1 cellular context compared by ENCODE assay signal in the genomic region with DNA sequence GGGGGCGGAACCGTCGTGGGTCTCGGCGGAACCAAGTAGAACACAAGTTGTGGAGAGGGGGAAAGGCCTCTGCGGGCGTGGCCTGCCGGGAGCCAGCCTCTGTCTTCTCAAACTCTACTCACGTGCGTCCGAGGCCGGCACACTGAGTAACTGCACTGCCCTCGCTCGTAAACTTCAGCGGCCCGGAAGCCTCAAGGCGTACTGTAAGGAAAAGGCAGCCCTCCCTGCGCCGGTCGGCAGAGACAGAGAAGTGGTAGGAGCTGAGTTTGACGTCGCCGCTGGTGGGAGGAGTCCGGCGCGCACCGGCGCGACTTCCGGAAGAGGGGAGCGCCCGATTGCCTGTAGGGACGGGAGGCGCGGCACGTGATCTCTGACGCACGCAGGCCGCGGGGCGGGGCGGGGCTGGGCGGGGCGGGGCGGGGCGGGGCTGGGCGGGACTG.
TF ChIP-seq lines count a peak whose summit lies in the region.

TSS of gene FBXO33 (minus strand) at position 255 of the 440 bp plus-strand sequence. CDS start 271 bp downstream, outside the sequence.

TF ChIP-seq in HEK293, 187 proteins besides CTCF, POLR2A, EP300 and RAD21 (continued from another document):
- TF ChIP-seq ZNF76 (tag by site-specific recombination; IDR thresholded peaks at IDR 0.05; ENCODE audit: borderline replicate concordance, low read depth) (peak; percentile 75; the same call in 1 of the 2 replicates), SP3 (tag by site-specific recombination; IDR thresholded peaks at IDR 0.05) (peak; percentile 86), KLF7 (tag by site-specific recombination; IDR thresholded peaks at IDR 0.05; ENCODE audit: borderline replicate concordance) (0 out of 2 replicates have a peak, but pooled peaks have one; percentile 24), ZNF549 (tag by site-specific recombination; IDR thresholded peaks at IDR 0.05) (no peak), ZNF391 (tag by site-specific recombination; IDR thresholded peaks at IDR 0.05; ENCODE audit: borderline replicate concordance, low read depth) (peak; percentile 41; the same call in 1 of the 2 replicates), ZNF366 (tag by site-specific recombination; conservative IDR thresholded peaks at IDR 0.05) (peak; percentile 87), ZSCAN23 (tag by site-specific recombination; IDR thresholded peaks at IDR 0.05) (no peak), KLF16 (tag by site-specific recombination; IDR thresholded peaks at IDR 0.05) (peak; percentile 73), ZNF518A (tag by site-specific recombination; conservative IDR thresholded peaks at IDR 0.05; ENCODE audit: low read depth) (no peak), ZNF629 (tag by site-specific recombination; IDR thresholded peaks at IDR 0.05) (peak; percentile 93), REST (tag by site-specific recombination; IDR thresholded peaks at IDR 0.05) (no peak), SP2 (tag by site-specific recombination; IDR thresholded peaks at IDR 0.05) (peak; percentile 55), ZSCAN18 (tag by site-specific recombination; IDR thresholded peaks at IDR 0.05) (no peak), KLF9 (tag by site-specific recombination; IDR thresholded peaks at IDR 0.05; ENCODE audit: low read depth) (peak; percentile 84), ZNF398 (tag by site-specific recombination; IDR thresholded peaks at IDR 0.05) (no peak), WT1 (tag by site-specific recombination; IDR thresholded peaks at IDR 0.05) (peak; percentile 25; the same call in 1 of the 2 replicates), REPIN1 (tag by site-specific recombination; IDR thresholded peaks at IDR 0.05; ENCODE audit: low read depth) (0 out of 2 replicates have a peak, but pooled peaks have one; percentile 15), ZNF530 (tag by site-specific recombination; IDR thresholded peaks at IDR 0.05; ENCODE audit: low read depth) (no peak), KLF8 (tag by site-specific recombination; IDR thresholded peaks at IDR 0.05) (peak; percentile 75), ZBTB21 (tag by site-specific recombination; IDR thresholded peaks at IDR 0.05) (peak; percentile 71), YY2 (tag by site-specific recombination; IDR thresholded peaks at IDR 0.05) (no peak), ZNF133 (tag by site-specific recombination; IDR thresholded peaks at IDR 0.05) (no peak), ZBTB7A (tag by site-specific recombination; IDR thresholded peaks at IDR 0.05; ENCODE audit: low read depth) (no peak), ZNF561 (tag by site-specific recombination; IDR thresholded peaks at IDR 0.05; ENCODE audit: borderline replicate concordance) (0 out of 2 replicates have a peak, but pooled peaks have one; percentile 14)
- TF ChIP-seq, protein P1, sequence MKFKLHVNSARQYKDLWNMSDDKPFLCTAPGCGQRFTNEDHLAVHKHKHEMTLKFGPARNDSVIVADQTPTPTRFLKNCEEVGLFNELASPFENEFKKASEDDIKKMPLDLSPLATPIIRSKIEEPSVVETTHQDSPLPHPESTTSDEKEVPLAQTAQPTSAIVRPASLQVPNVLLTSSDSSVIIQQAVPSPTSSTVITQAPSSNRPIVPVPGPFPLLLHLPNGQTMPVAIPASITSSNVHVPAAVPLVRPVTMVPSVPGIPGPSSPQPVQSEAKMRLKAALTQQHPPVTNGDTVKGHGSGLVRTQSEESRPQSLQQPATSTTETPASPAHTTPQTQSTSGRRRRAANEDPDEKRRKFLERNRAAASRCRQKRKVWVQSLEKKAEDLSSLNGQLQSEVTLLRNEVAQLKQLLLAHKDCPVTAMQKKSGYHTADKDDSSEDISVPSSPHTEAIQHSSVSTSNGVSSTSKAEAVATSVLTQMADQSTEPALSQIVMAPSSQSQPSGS (tag by site-specific recombination; IDR thresholded peaks at IDR 0.05; ENCODE audit: low read depth): no peak
- TF ChIP-seq, protein P2, sequence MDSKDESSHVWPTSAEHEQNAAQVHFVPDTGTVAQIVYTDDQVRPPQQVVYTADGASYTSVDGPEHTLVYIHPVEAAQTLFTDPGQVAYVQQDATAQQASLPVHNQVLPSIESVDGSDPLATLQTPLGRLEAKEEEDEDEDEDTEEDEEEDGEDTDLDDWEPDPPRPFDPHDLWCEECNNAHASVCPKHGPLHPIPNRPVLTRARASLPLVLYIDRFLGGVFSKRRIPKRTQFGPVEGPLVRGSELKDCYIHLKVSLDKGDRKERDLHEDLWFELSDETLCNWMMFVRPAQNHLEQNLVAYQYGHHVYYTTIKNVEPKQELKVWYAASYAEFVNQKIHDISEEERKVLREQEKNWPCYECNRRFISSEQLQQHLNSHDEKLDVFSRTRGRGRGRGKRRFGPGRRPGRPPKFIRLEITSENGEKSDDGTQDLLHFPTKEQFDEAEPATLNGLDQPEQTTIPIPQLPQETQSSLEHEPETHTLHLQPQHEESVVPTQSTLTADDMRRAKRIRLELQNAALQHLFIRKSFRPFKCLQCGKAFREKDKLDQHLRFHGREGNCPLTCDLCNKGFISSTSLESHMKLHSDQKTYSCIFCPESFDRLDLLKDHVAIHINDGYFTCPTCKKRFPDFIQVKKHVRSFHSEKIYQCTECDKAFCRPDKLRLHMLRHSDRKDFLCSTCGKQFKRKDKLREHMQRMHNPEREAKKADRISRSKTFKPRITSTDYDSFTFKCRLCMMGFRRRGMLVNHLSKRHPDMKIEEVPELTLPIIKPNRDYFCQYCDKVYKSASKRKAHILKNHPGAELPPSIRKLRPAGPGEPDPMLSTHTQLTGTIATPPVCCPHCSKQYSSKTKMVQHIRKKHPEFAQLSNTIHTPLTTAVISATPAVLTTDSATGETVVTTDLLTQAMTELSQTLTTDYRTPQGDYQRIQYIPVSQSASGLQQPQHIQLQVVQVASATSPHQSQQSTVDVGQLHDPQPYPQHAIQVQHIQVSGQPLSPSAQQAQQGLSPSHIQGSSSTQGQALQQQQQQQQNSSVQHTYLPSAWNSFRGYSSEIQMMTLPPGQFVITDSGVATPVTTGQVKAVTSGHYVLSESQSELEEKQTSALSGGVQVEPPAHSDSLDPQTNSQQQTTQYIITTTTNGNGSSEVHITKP (tag by site-specific recombination; IDR thresholded peaks at IDR 0.05): peak; percentile 100
- TF ChIP-seq, protein P3, sequence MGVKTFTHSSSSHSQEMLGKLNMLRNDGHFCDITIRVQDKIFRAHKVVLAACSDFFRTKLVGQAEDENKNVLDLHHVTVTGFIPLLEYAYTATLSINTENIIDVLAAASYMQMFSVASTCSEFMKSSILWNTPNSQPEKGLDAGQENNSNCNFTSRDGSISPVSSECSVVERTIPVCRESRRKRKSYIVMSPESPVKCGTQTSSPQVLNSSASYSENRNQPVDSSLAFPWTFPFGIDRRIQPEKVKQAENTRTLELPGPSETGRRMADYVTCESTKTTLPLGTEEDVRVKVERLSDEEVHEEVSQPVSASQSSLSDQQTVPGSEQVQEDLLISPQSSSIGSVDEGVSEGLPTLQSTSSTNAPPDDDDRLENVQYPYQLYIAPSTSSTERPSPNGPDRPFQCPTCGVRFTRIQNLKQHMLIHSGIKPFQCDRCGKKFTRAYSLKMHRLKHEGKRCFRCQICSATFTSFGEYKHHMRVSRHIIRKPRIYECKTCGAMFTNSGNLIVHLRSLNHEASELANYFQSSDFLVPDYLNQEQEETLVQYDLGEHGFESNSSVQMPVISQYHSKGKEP (tag by site-specific recombination; IDR thresholded peaks at IDR 0.05): no peak
- TF ChIP-seq, protein P4, sequence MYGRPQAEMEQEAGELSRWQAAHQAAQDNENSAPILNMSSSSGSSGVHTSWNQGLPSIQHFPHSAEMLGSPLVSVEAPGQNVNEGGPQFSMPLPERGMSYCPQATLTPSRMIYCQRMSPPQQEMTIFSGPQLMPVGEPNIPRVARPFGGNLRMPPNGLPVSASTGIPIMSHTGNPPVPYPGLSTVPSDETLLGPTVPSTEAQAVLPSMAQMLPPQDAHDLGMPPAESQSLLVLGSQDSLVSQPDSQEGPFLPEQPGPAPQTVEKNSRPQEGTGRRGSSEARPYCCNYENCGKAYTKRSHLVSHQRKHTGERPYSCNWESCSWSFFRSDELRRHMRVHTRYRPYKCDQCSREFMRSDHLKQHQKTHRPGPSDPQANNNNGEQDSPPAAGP (tag by site-specific recombination; IDR thresholded peaks at IDR 0.05): peak; percentile 74
- TF ChIP-seq, protein P5, sequence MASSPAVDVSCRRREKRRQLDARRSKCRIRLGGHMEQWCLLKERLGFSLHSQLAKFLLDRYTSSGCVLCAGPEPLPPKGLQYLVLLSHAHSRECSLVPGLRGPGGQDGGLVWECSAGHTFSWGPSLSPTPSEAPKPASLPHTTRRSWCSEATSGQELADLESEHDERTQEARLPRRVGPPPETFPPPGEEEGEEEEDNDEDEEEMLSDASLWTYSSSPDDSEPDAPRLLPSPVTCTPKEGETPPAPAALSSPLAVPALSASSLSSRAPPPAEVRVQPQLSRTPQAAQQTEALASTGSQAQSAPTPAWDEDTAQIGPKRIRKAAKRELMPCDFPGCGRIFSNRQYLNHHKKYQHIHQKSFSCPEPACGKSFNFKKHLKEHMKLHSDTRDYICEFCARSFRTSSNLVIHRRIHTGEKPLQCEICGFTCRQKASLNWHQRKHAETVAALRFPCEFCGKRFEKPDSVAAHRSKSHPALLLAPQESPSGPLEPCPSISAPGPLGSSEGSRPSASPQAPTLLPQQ (tag by site-specific recombination; IDR thresholded peaks at IDR 0.05): no peak; the same call in 1 of the 2 replicates
